13 cellular contexts compared by ENCODE assay signal in genomic region chr17:80671039-80671822, GRCh38.
DNase-seq lines count a peak whose midpoint lies in the region; ATAC-seq, FAIRE-seq and TF ChIP-seq lines count a peak whose summit lies in the region.
"Had no signal": no experiment of that assay in that cellular context is flagged by ENCODE, and none has a peak within 500 bp of the region (broad histone marks: within the 10 kb centered on the region; RNA-seq: fewer than 3 reads in every experiment).

No MANE protein-coding gene starts in this region.

- H3K27me3 Mint-ChIP-seq in activated CD4-positive, alpha-beta T cell treated with anti-CD3 and anti-CD28 coated beads, Interleukin-2, amount 10 ng/mL, durations not matched to agents 24 days and 14 days = no peaks in the 10 kb centered on the region
- H3K27me3 Mint-ChIP-seq in stimulated activated memory B cell treated with anti-CD40 and anti-IgM and Interleukin-4, amounts not matched to agents 10 μg/mL and 1 μg/mL and 100 μg/mL, for 72 hours = no peaks in the 10 kb centered on the region

- CTCF ChIA-PET in endothelial cell of umbilical vein (lab: Charles Lee) = interaction anchor here (0.8 kb wide), 1 partner anchor 195 kb away, joined by 3 read pairs; no protein-coding TSS in a partner anchor

- POLR2A ChIA-PET in endothelial cell of umbilical vein (lab: Charles Lee) = no interaction called here

- peak overlapping the region; percentile 2 for H3K4me2 ChIP-seq in endothelial cell of umbilical vein (ENCODE audit: insufficient read depth, low read length)

- FAIRE-seq in endothelial cell of umbilical vein (lab: Jason Lieb, UNC) = peak; percentile 78
- FAIRE-seq: colon had no signal

- ATAC-seq in stimulated activated memory B cell treated with anti-CD40 and anti-IgM and Interleukin-4, amounts not matched to agents 10 μg/mL and 1 μg/mL and 100 μg/mL, for 72 hours = no peak
- ATAC-seq in HG02763 (IDR thresholded peaks at IDR 0.05; ENCODE audit: unreplicated experiment) (no peak), GM18868 (IDR thresholded peaks at IDR 0.05; ENCODE audit: unreplicated experiment) (no peak)

- H3K4me3 ChIP-seq in endothelial cell of umbilical vein (replicated peaks in 1 of 3; ENCODE audit: insufficient read depth in 1 of 3, low read depth in 1 of 3, low read length in 3 of 3) = no peak overlapping the region
- H3K4me3 ChIP-seq: left ventricle myocardium inferior had no signal

- H3K79me2 ChIP-seq in endothelial cell of umbilical vein (ENCODE audit: control insufficient read depth, insufficient read depth, low read length) = no peaks in the 10 kb centered on the region

- dilution Hi-C loops in endothelial cell of umbilical vein (cut with MboI; ENCODE audit: extremely low pct_ligation_motif_present, low sequenced_read_pairs) = no loop called here

- no peaks in the 10 kb centered on the region for H3K27me3 ChIP-seq in endothelial cell of umbilical vein (ENCODE audit: control insufficient read depth in 2 of 2, insufficient read depth in 2 of 2, low read length in 2 of 2)

- peaks cover 33% of the 10 kb centered on the region for H3K36me3 Mint-ChIP-seq in activated CD4-positive, alpha-beta T cell treated with anti-CD3 and anti-CD28 coated beads, Interleukin-2, amount 10 ng/mL, durations not matched to agents 24 days and 14 days (ENCODE audit: low read depth)
- H3K36me3 Mint-ChIP-seq in stimulated activated memory B cell treated with anti-CD40 and anti-IgM and Interleukin-4, amounts not matched to agents 10 μg/mL and 1 μg/mL and 100 μg/mL, for 72 hours = peaks cover 38% of the 10 kb centered on the region

- no peak overlapping the region for H3K4me3 Mint-ChIP-seq in activated CD4-positive, alpha-beta T cell treated with anti-CD3 and anti-CD28 coated beads, Interleukin-2, amount 10 ng/mL, durations not matched to agents 24 days and 14 days
- H3K4me3 Mint-ChIP-seq in stimulated activated memory B cell treated with anti-CD40 and anti-IgM and Interleukin-4, amounts not matched to agents 10 μg/mL and 1 μg/mL and 100 μg/mL, for 72 hours = no peak overlapping the region

- H4K20me1 ChIP-seq in endothelial cell of umbilical vein (replicated peaks; ENCODE audit: control insufficient read depth, extremely low read depth, insufficient read depth, low read length) = no peaks in the 10 kb centered on the region

- H3K9me3 ChIP-seq in endothelial cell of umbilical vein (replicated peaks; ENCODE audit: control insufficient read depth, insufficient read depth, low read length) = no peaks in the 10 kb centered on the region
- H3K9me3 ChIP-seq: left ventricle myocardium inferior had no signal

- H3K9ac ChIP-seq in endothelial cell of umbilical vein (replicated peaks; ENCODE audit: extremely low read depth, insufficient read depth, low read length) = no peak overlapping the region

- TF ChIP-seq CTCF in endothelial cell of umbilical vein (IDR thresholded peaks at IDR 0.05; ENCODE audit: extremely low read depth in 1 of 2, insufficient read depth in 1 of 2, low read depth in 1 of 2, low read length in 2 of 2) = peak in 1 of 2 donors; percentile 2

- H3K4me1 ChIP-seq in endothelial cell of umbilical vein (ENCODE audit: control insufficient read depth, extremely low read depth, insufficient read depth, low read length) = peaks cover 22% of the 10 kb centered on the region

- intact Hi-C loops in activated CD4-positive, alpha-beta T cell treated with anti-CD3 and anti-CD28 coated beads, Interleukin-2, amount 10 ng/mL, durations not matched to agents 24 days and 14 days (cut with micrococcal nuclease) = no loop called here
- intact Hi-C loops in endothelial cell of umbilical vein (cut with micrococcal nuclease) = loop anchor here (5.0 to 10.0 kb wide), 2 partner anchors 91 to 184 kb away; no protein-coding TSS in a partner anchor

- no peaks in the 10 kb centered on the region for H3K9me1 ChIP-seq in endothelial cell of umbilical vein (replicated peaks; ENCODE audit: control insufficient read depth, extremely low read depth, insufficient read depth, low read length)

- BruUV-seq in endothelial cell of umbilical vein (replicated peaks; lab: Mats Ljungman, UMichigan) = no TSS peak

- TF ChIP-seq POLR2A in endothelial cell of umbilical vein (IDR thresholded peaks at IDR 0.05; ENCODE audit: low read depth, low read length) = no peak

- no peak overlapping the region for H3K27ac ChIP-seq in endothelial cell of umbilical vein (ENCODE audit: insufficient read depth, low read depth, low read length)
- H3K27ac ChIP-seq: left ventricle myocardium inferior had no signal

- H3K4me1 Mint-ChIP-seq in activated CD4-positive, alpha-beta T cell treated with anti-CD3 and anti-CD28 coated beads, Interleukin-2, amount 10 ng/mL, durations not matched to agents 24 days and 14 days = peaks cover 76% of the 10 kb centered on the region
- H3K4me1 Mint-ChIP-seq in stimulated activated memory B cell treated with anti-CD40 and anti-IgM and Interleukin-4, amounts not matched to agents 10 μg/mL and 1 μg/mL and 100 μg/mL, for 72 hours = peaks cover 57% of the 10 kb centered on the region

- H3K36me3 ChIP-seq in endothelial cell of umbilical vein (ENCODE audit: control insufficient read depth in 2 of 2, extremely low read depth in 1 of 2, insufficient read depth in 2 of 2, low read length in 2 of 2) = no peaks in the 10 kb centered on the region
- H3K36me3 ChIP-seq: left ventricle myocardium inferior had no signal

- peaks cover 8% of the 10 kb centered on the region for H3K9me3 Mint-ChIP-seq in activated CD4-positive, alpha-beta T cell treated with anti-CD3 and anti-CD28 coated beads, Interleukin-2, amount 10 ng/mL, durations not matched to agents 24 days and 14 days
- H3K9me3 Mint-ChIP-seq in stimulated activated memory B cell treated with anti-CD40 and anti-IgM and Interleukin-4, amounts not matched to agents 10 μg/mL and 1 μg/mL and 100 μg/mL, for 72 hours = no peaks in the 10 kb centered on the region

- H3K27ac Mint-ChIP-seq in activated CD4-positive, alpha-beta T cell treated with anti-CD3 and anti-CD28 coated beads, Interleukin-2, amount 10 ng/mL, durations not matched to agents 24 days and 14 days = peak overlapping the region; percentile 21
- H3K27ac Mint-ChIP-seq in stimulated activated memory B cell treated with anti-CD40 and anti-IgM and Interleukin-4, amounts not matched to agents 10 μg/mL and 1 μg/mL and 100 μg/mL, for 72 hours = peak overlapping the region; percentile 33

- DNase-seq in activated CD4-positive, alpha-beta T cell treated with anti-CD3 and anti-CD28 coated beads, Interleukin-2, amount 10 ng/mL, durations not matched to agents 24 days and 14 days = no peak
- DNase-seq in activated CD4-positive, alpha-beta T cell treated with anti-CD3 and anti-CD28 coated beads for 4 hours = no peak
- DNase-seq in NCI-H748 (lab: John Stamatoyannopoulos, UW; ENCODE audit: unreplicated experiment) (peak; percentile 76), endothelial cell of umbilical vein (ENCODE audit: low read depth, low spot score) (peak; percentile 58), Ammon's horn (ENCODE audit: low spot score) (no peak)
- DNase-seq: amniotic stem cell, Calu3, left ventricle myocardium inferior, nucleus accumbens had no signal

- no peak overlapping the region for H2AFZ ChIP-seq in endothelial cell of umbilical vein (ENCODE audit: low read depth, low read length)

TF ChIP-seq in endothelial cell of umbilical vein, 7 proteins besides CTCF, POLR2A, EP300 and RAD21:
- TF ChIP-seq GATA2 (IDR thresholded peaks at IDR 0.05; ENCODE audit: insufficient read depth, insufficient read length, low read depth, low read length) (no peak), FOS (IDR thresholded peaks at IDR 0.05; ENCODE audit: borderline replicate concordance, insufficient read depth, low read length) (no peak), POLR2AphosphoS5 (IDR thresholded peaks at IDR 0.05; ENCODE audit: insufficient read depth, low read depth, low read length) (no peak), JUN (IDR thresholded peaks at IDR 0.05; ENCODE audit: borderline replicate concordance, insufficient read depth, insufficient read length, low read depth) (no peak), EZH2 (IDR thresholded peaks at IDR 0.05; ENCODE audit: borderline replicate concordance, low read depth, low read length, severe bottlenecking) (no peak), MYC (IDR thresholded peaks at IDR 0.05; ENCODE audit: low read depth, low read length) (no peak)
- TF ChIP-seq, protein P1, sequence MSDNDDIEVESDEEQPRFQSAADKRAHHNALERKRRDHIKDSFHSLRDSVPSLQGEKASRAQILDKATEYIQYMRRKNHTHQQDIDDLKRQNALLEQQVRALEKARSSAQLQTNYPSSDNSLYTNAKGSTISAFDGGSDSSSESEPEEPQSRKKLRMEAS (IDR thresholded peaks at IDR 0.05; ENCODE audit: insufficient read depth, insufficient read length) = no peak
TF ChIP-seq in endothelial cell of umbilical vein: peak in this region for 0.

Comparison
In these comparisons a context has a peak if more than half of its experiments do, and no peak if none do; other contexts are left out.
1. DNase-seq: peak in NCI-H748 (single experiment) and endothelial cell of umbilical vein (single experiment); none in activated CD4-positive, alpha-beta T cell treated with anti-CD3 and anti-CD28 coated beads, Interleukin-2, amount 10 ng/mL, durations not matched to agents 24 days and 14 days (single experiment), activated CD4-positive, alpha-beta T cell treated with anti-CD3 and anti-CD28 coated beads for 4 hours (0 of 2) and Ammon's horn (single experiment).